In genomic region chr11:10654211-10655150, GRCh38 we compare ENCODE assay signal across 1 cellular context.
TF ChIP-seq lines count a peak whose summit lies in the region.

No MANE protein-coding gene starts in this region.

TF ChIP-seq in K562, 482 proteins besides CTCF, POLR2A, EP300 and RAD21 (continued from another document and continues in another):
- TF ChIP-seq RREB1 (CRISPR knock-in tag; IDR thresholded peaks at IDR 0.05), result no peak
- TF ChIP-seq U2AF1 (optimal IDR thresholded peaks at IDR 0.05; ENCODE audit: low read depth, low read length), result no peak
- TF ChIP-seq CBX3 (IDR thresholded peaks at IDR 0.05; ENCODE audit: borderline replicate concordance in 1 of 2, low read length in 2 of 2), result peak in 1 of 2 experiments; percentile 80; a peak in 1 of 3 replicates
- TF ChIP-seq SIX5 (IDR thresholded peaks at IDR 0.05; ENCODE audit: borderline replicate concordance in 1 of 2, insufficient read depth in 1 of 2, low read depth in 1 of 2, low read length in 2 of 2), result no peak
- no peak for TF ChIP-seq NONO (IDR thresholded peaks at IDR 0.05; ENCODE audit: low read depth in 2 of 2, low read length in 1 of 2)
- TF ChIP-seq POLR3G (IDR thresholded peaks at IDR 0.05; ENCODE audit: extremely low read depth, insufficient read length, insufficient replicate concordance), result no peak
- TF ChIP-seq TOE1 (IDR thresholded peaks at IDR 0.05; ENCODE audit: borderline replicate concordance), result 0 out of 2 replicates have a peak, but pooled peaks have one; percentile 32
- no peak for TF ChIP-seq TOE1 (CRISPR knock-in tag; IDR thresholded peaks at IDR 0.05; ENCODE audit: borderline replicate concordance, low read depth)
- TF ChIP-seq IRF2 (CRISPR knock-in tag; IDR thresholded peaks at IDR 0.05), result no peak
- no peak for TF ChIP-seq PHB (CRISPR knock-in tag; IDR thresholded peaks at IDR 0.05)
- TF ChIP-seq KLF6 (CRISPR knock-in tag; IDR thresholded peaks at IDR 0.05; ENCODE audit: borderline replicate concordance), result 0 out of 2 replicates have a peak, but pooled peaks have one; percentile 14
- TF ChIP-seq TEAD1 (CRISPR knock-in tag; IDR thresholded peaks at IDR 0.05), result no peak
- no peak for TF ChIP-seq RBM25 (IDR thresholded peaks at IDR 0.05; ENCODE audit: low read depth, low read length, severe bottlenecking)
- TF ChIP-seq TEAD4 (IDR thresholded peaks at IDR 0.05; ENCODE audit: low read length), result peak; percentile 42; the same call in 1 of the 2 replicates
- no peak for TF ChIP-seq TEAD4 (CRISPR knock-in tag; IDR thresholded peaks at IDR 0.05; ENCODE audit: borderline replicate concordance)
- TF ChIP-seq E2F1 (CRISPR knock-in tag; IDR thresholded peaks at IDR 0.05), result no peak
- no peak for TF ChIP-seq POLR2AphosphoS2 (IDR thresholded peaks at IDR 0.05; ENCODE audit: low read length)
- TF ChIP-seq GABPB2 (CRISPR knock-in tag; conservative IDR thresholded peaks at IDR 0.05), result no peak
- TF ChIP-seq CEBPG (CRISPR knock-in tag; IDR thresholded peaks at IDR 0.05), result no peak
- no peak for TF ChIP-seq CEBPG (tag; conservative IDR thresholded peaks at IDR 0.05 in 1 of 2, IDR thresholded peaks at IDR 0.05 in 1 of 2)
- peak in 1 of 2 experiments; percentile 42; a peak in 1 of 4 replicates for TF ChIP-seq RCOR1 (IDR thresholded peaks at IDR 0.05; ENCODE audit: borderline replicate concordance in 1 of 2, low read depth in 2 of 2, low read length in 2 of 2)
- TF ChIP-seq KHSRP (IDR thresholded peaks at IDR 0.05), result no peak
- no peak for TF ChIP-seq PBX2 (CRISPR knock-in tag; IDR thresholded peaks at IDR 0.05; ENCODE audit: low read depth)
- peak; percentile 61 for TF ChIP-seq PBX2 (tag; conservative IDR thresholded peaks at IDR 0.05; ENCODE audit: low read depth)
- no peak for TF ChIP-seq CHAMP1 (IDR thresholded peaks at IDR 0.05)
- TF ChIP-seq FOXJ3 (CRISPR knock-in tag; IDR thresholded peaks at IDR 0.05), result no peak
- TF ChIP-seq YY1 (IDR thresholded peaks at IDR 0.05; ENCODE audit: borderline replicate concordance in 1 of 3, control insufficient read depth in 1 of 3, extremely low read depth in 1 of 3, insufficient read depth in 3 of 3, insufficient read length in 1 of 3, insufficient replicate concordance in 2 of 3, low read depth in 1 of 3, low read length in 2 of 3), result peak in 2 of 3 experiments; percentile 38 to 81
- TF ChIP-seq TAF15 (IDR thresholded peaks at IDR 0.05; ENCODE audit: low read depth, low read length), result no peak
- no peak for TF ChIP-seq HLTF (IDR thresholded peaks at IDR 0.05)
- TF ChIP-seq BRF2 (IDR thresholded peaks at IDR 0.05; ENCODE audit: borderline replicate concordance, insufficient read depth, insufficient read length), result no peak
- TF ChIP-seq GTF2B (IDR thresholded peaks at IDR 0.05; ENCODE audit: extremely low read depth, insufficient read length), result no peak
- no peak for TF ChIP-seq C11orf30 (IDR thresholded peaks at IDR 0.05; ENCODE audit: low read depth)
- TF ChIP-seq PURB (CRISPR knock-in tag; IDR thresholded peaks at IDR 0.05; ENCODE audit: low read depth), result no peak
- no peak for TF ChIP-seq BRD9 (IDR thresholded peaks at IDR 0.05; ENCODE audit: low read depth, partially characterized antibody)
- no peak for TF ChIP-seq ADNP (tag; IDR thresholded peaks at IDR 0.05)
- TF ChIP-seq TAL1 (IDR thresholded peaks at IDR 0.05), result no peak
- TF ChIP-seq CBX2 (IDR thresholded peaks at IDR 0.05; ENCODE audit: insufficient read depth, low read length, poor library complexity, severe bottlenecking), result no peak
- TF ChIP-seq ZBTB43 (CRISPR knock-in tag; IDR thresholded peaks at IDR 0.05), result no peak
- no peak for TF ChIP-seq CHCHD3 (CRISPR knock-in tag; IDR thresholded peaks at IDR 0.05)
- no peak for TF ChIP-seq RUNX1 (IDR thresholded peaks at IDR 0.05; ENCODE audit: low read depth)
- TF ChIP-seq SPI1 (IDR thresholded peaks at IDR 0.05; ENCODE audit: borderline replicate concordance, low read depth, low read length), result no peak
- 0 out of 2 replicates have a peak, but pooled peaks have one; percentile 51 for TF ChIP-seq XRCC5 (IDR thresholded peaks at IDR 0.05; ENCODE audit: low read depth, low read length)
- no peak for TF ChIP-seq ZFP36 (IDR thresholded peaks at IDR 0.05; ENCODE audit: low read depth, low read length, partially characterized antibody)
- TF ChIP-seq MLLT1 (IDR thresholded peaks at IDR 0.05), result no peak
- no peak for TF ChIP-seq HDAC3 (IDR thresholded peaks at IDR 0.05; ENCODE audit: borderline replicate concordance, partially characterized antibody)
- no peak for TF ChIP-seq POLR2B (IDR thresholded peaks at IDR 0.05; ENCODE audit: low read depth, partially characterized antibody)
- no peak for TF ChIP-seq ZNF395 (CRISPR knock-in tag; IDR thresholded peaks at IDR 0.05)
- TF ChIP-seq RAD51 (IDR thresholded peaks at IDR 0.05; ENCODE audit: borderline replicate concordance, low read depth), result no peak
